Comparison of ENCODE assay signal across 27 cellular contexts in the genomic region with DNA sequence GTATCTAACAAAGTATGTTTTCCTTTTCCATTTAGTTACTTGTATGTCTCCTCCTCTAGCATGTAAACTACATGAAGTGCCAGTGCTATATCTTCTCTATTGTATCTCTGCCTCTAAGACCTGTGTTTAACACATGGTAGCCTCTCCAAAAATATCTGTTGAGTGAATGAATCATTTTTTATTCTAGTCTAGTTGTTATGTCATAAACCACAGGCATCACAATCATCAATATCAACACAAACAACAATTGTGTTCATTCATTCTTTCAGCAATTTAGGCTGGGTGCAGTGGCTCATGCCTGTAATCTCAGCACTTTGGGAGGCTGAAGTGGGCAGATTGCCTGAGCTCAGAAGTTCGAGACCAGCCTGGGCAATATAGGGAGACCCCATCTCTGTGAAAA.
DNase-seq lines count a peak whose midpoint lies in the region; ATAC-seq, FAIRE-seq and TF ChIP-seq lines count a peak whose summit lies in the region.
"Had no signal": no experiment of that assay in that cellular context is flagged by ENCODE, and none has a peak within 500 bp of the region (broad histone marks: within the 10 kb centered on the region; RNA-seq: fewer than 3 reads in every experiment).

No MANE protein-coding gene starts in this region.

- peak overlapping the region; percentile 85 for H3K27ac ChIP-seq in left ventricle myocardium inferior (replicated peaks)
- H3K27ac ChIP-seq in gastrocnemius medialis: peak overlapping the region in 3 of 4 donors; percentile 73 to 85 (median 81)
- H3K27ac ChIP-seq in coronary artery: no peak overlapping the region
- H3K27ac ChIP-seq in lower lobe of right lung: no peak overlapping the region
- H3K27ac ChIP-seq: Peyer's patch, SJCRH30 had no signal

- H3K27me3 ChIP-seq in left ventricle myocardium inferior (ENCODE audit: low read depth) (no peaks in the 10 kb centered on the region), bronchial epithelial cell (ENCODE audit: control insufficient read depth, insufficient read depth, low read length) (no peaks in the 10 kb centered on the region), gastrocnemius medialis (no peaks in the 10 kb centered on the region), lower lobe of right lung (ENCODE audit: low read depth) (no peaks in the 10 kb centered on the region)
- H3K27me3 ChIP-seq: BE2C, Peyer's patch, SJCRH30 had no signal

- intact Hi-C loops in left ventricle myocardium inferior (cut with micrococcal nuclease): no loop called here
- intact Hi-C loops in Right ventricle myocardium superior (cut with DNase I): no loop called here
- intact Hi-C loops in gastrocnemius medialis (cut with DNase I; ENCODE audit: low total_unique reads): no loop called here
- intact Hi-C loops in lower lobe of right lung (cut with DNase I): no loop called here

- H3K4me1 ChIP-seq in left ventricle myocardium inferior: peaks cover 26% of the 10 kb centered on the region
- H3K4me1 ChIP-seq in gastrocnemius medialis: peaks cover 32 to 42% of the 10 kb centered on the region in 2 donors
- no peaks in the 10 kb centered on the region for H3K4me1 ChIP-seq in lower lobe of right lung
- H3K4me1 ChIP-seq: Peyer's patch had no signal

- in situ Hi-C loops in gastrocnemius medialis (cut with MboI; ENCODE audit: low sequenced_read_pairs in 4 of 4): no loop called here

- H3K9me3 ChIP-seq in left ventricle myocardium inferior (replicated peaks): no peaks in the 10 kb centered on the region
- no peaks in the 10 kb centered on the region for H3K9me3 ChIP-seq in gastrocnemius medialis
- H3K9me3 ChIP-seq in lower lobe of right lung: no peaks in the 10 kb centered on the region
- H3K9me3 ChIP-seq: BE2C, Peyer's patch, SJCRH30 had no signal

- no peaks in the 10 kb centered on the region for H3K36me3 ChIP-seq in left ventricle myocardium inferior
- H3K36me3 ChIP-seq in bronchial epithelial cell (ENCODE audit: control insufficient read depth, insufficient read depth, low read length): no peaks in the 10 kb centered on the region
- H3K36me3 ChIP-seq in gastrocnemius medialis: no peaks in the 10 kb centered on the region
- no peaks in the 10 kb centered on the region for H3K36me3 ChIP-seq in lower lobe of right lung
- H3K36me3 ChIP-seq: BE2C, Peyer's patch, SJCRH30 had no signal

- TF ChIP-seq CTCF in left ventricle myocardium inferior (IDR thresholded peaks at IDR 0.05; ENCODE audit: borderline replicate concordance) (no peak), bronchial epithelial cell (IDR thresholded peaks at IDR 0.05; ENCODE audit: insufficient read depth, low read length, severe bottlenecking) (no peak), gastrocnemius medialis (IDR thresholded peaks at IDR 0.05 in 4 of 5, conservative IDR thresholded peaks at IDR 0.05 in 1 of 5) (no peak), coronary artery (IDR thresholded peaks at IDR 0.05) (no peak), lower lobe of right lung (IDR thresholded peaks at IDR 0.05) (no peak)

- no peak for FAIRE-seq in bronchial epithelial cell (lab: Jason Lieb, UNC)
- FAIRE-seq: GM12892, H54, HTR-8/SVneo had no signal

- H3K4me3 ChIP-seq in left ventricle myocardium inferior: no peak overlapping the region
- no peak overlapping the region for H3K4me3 ChIP-seq in bronchial epithelial cell (ENCODE audit: low read depth, low read length)
- no peak overlapping the region for H3K4me3 ChIP-seq in gastrocnemius medialis
- no peak overlapping the region for H3K4me3 ChIP-seq in coronary artery
- H3K4me3 ChIP-seq in lower lobe of right lung: no peak overlapping the region
- H3K4me3 ChIP-seq: Peyer's patch, SJCRH30 had no signal

- no peak for TF ChIP-seq POLR2A in gastrocnemius medialis (IDR thresholded peaks at IDR 0.05)

- DNase-seq in left ventricle myocardium inferior: no peak
- no peak for DNase-seq in Right ventricle myocardium superior
- DNase-seq in bronchial epithelial cell (ENCODE audit: low read depth): peak; percentile 25
- no peak for DNase-seq in gastrocnemius medialis
- no peak for DNase-seq in HuH-7.5 (ENCODE audit: low spot score)
- no peak for DNase-seq in coronary artery (ENCODE audit: low spot score)
- no peak for DNase-seq in epidermal melanocyte (ENCODE audit: insufficient read length, low spot score)
- DNase-seq in lower lobe of right lung: no peak
- DNase-seq: 8988T; ACHN; BE2C; CD8-positive, alpha-beta memory T cell; DMS 273 treated with DMSO at 0.1 percent for 48 hours; DMS79; EL; GF-D8; KBM-7; NCI-H1048; NCI-H1417; NCI-H1694; NCI-H2029 treated with DMSO at 0.1 percent for 48 hours; NCI-H526 treated with DMSO at 0.1 percent for 48 hours; Peyer's patch; SJCRH30 had no signal

- ATAC-seq in Right ventricle myocardium superior (ENCODE audit: poor library complexity): no peak
- peak in 1 of 2 donors; percentile 35 for ATAC-seq in gastrocnemius medialis
- no peak for ATAC-seq in lower lobe of right lung

Comparison
In these comparisons a context has a peak if more than half of its experiments do, and no peak if none do; other contexts are left out.
1. H3K27ac ChIP-seq: peak in left ventricle myocardium inferior (single experiment) and gastrocnemius medialis (3 of 4); none in coronary artery (0 of 2) and lower lobe of right lung (single experiment).